Comparison of ENCODE assay signal across 11 cellular contexts in genomic region chr16:14205666-14206065, GRCh38.
"Had no signal": no experiment of that assay in that cellular context is flagged by ENCODE, and none has a peak within 500 bp of the region (broad histone marks: within the 10 kb centered on the region; RNA-seq: fewer than 3 reads in every experiment).

No MANE protein-coding gene starts in this region.

- H3K27me3 ChIP-seq: esophagus squamous epithelium had no signal

- H3K9me3 Mint-ChIP-seq: activated naive CD4-positive, alpha-beta T cell treated with anti-CD3 and anti-CD28 coated beads, Interleukin-2, amount 50 U/mL, for 72 hours had no signal

- DNase-seq: activated CD4-positive, alpha-beta T cell treated with anti-CD3 and anti-CD28 coated beads for 48 hours; activated CD8-positive, alpha-beta memory T cell treated with anti-CD3 and anti-CD28 coated beads for 24 hours; activated effector memory CD4-positive, alpha-beta T cell treated with anti-CD3 and anti-CD28 coated beads, Interleukin-2, amount 50 U/mL, for 16 hours; amygdala; esophagus squamous epithelium; hippocampal formation; stimulated activated CD4-positive, alpha-beta T cell treated with anti-CD3 and anti-CD28 coated beads, Interleukin-15, amount 100 ng/mL, for 24 hours; T-helper 9 cell had no signal

- H3K27ac ChIP-seq: esophagus squamous epithelium, VCaP had no signal

- H3K4me3 ChIP-seq: esophagus squamous epithelium had no signal

- H3K36me3 Mint-ChIP-seq: activated naive CD4-positive, alpha-beta T cell treated with anti-CD3 and anti-CD28 coated beads, Interleukin-2, amount 50 U/mL, for 72 hours had no signal

- H3K36me3 ChIP-seq: esophagus squamous epithelium had no signal

- FAIRE-seq: colon had no signal

- H3K27ac Mint-ChIP-seq: activated naive CD4-positive, alpha-beta T cell treated with anti-CD3 and anti-CD28 coated beads, Interleukin-2, amount 50 U/mL, for 72 hours had no signal

- H3K9me3 ChIP-seq: esophagus squamous epithelium had no signal
